In genomic region chr11:24233041-24233440, GRCh38 we compare ENCODE assay signal across 24 cellular contexts.
"Had no signal": no experiment of that assay in that cellular context is flagged by ENCODE, and none has a peak within 500 bp of the region (broad histone marks: within the 10 kb centered on the region; RNA-seq: fewer than 3 reads in every experiment).

No MANE protein-coding gene starts in this region.

- H3K36me3 ChIP-seq: prostate gland, tibial artery, WERI-Rb-1 had no signal

- H2AFZ ChIP-seq: hepatocyte had no signal

- H3K4me1 ChIP-seq: prostate gland, tibial artery had no signal

- H3K4me2 ChIP-seq: hepatocyte had no signal

- DNase-seq: activated CD4-positive, alpha-beta T cell treated with anti-CD3 and anti-CD28 coated beads for 1 hour; activated CD4-positive, alpha-beta T cell treated with anti-CD3 and anti-CD28 coated beads, Interleukin-2, amount 50 U/mL, for 1 hour; activated CD8-positive, alpha-beta T cell treated with anti-CD3 and anti-CD28 coated beads, Interleukin-2, amount 10 ng/mL, durations not matched to agents 7 days and 5 days; activated gamma-delta T cell; activated naive CD4-positive, alpha-beta T cell treated with anti-CD3 and anti-CD28 coated beads, Interleukin-2, amount 50 U/mL, for 16 hours; activated naive CD8-positive, alpha-beta T cell treated with anti-CD3 and anti-CD28 coated beads, Interleukin-2, amount 50 U/mL, for 24 hours; anterior cingulate cortex; caudate nucleus; effector memory CD4-positive, alpha-beta T cell; glutamatergic neuron; immature natural killer cell; kidney glomerular epithelial cell; left ventricle myocardium superior; mammary epithelial cell; naive thymus-derived CD8-positive, alpha-beta T cell; right cardiac atrium; stimulated activated CD4-positive, alpha-beta T cell treated with anti-CD3 and anti-CD28 coated beads, Interleukin-1b, Interleukin-23, amount 100 ng/mL, for 48 hours; substantia nigra; tibial artery; WERI-Rb-1 had no signal

- H3K9me3 ChIP-seq: prostate gland, tibial artery had no signal

- H3K4me3 ChIP-seq: hepatocyte, prostate gland, skin epidermis, tibial artery had no signal

- H3K27ac ChIP-seq: hepatocyte, prostate gland, skin epidermis, tibial artery, WERI-Rb-1 had no signal

- H3K27me3 ChIP-seq: hepatocyte, tibial artery had no signal

- H3K79me2 ChIP-seq: hepatocyte had no signal

- ATAC-seq: activated CD8-positive, alpha-beta T cell treated with anti-CD3 and anti-CD28 coated beads, Interleukin-2, amount 10 ng/mL, durations not matched to agents 7 days and 5 days; activated naive CD8-positive, alpha-beta T cell treated with anti-CD3 and anti-CD28 coated beads, Interleukin-2, amount 50 U/mL, for 24 hours; esophagus mucosa; left ventricle myocardium superior; naive thymus-derived CD8-positive, alpha-beta T cell; right cardiac atrium had no signal
